12 cellular contexts compared by ENCODE assay signal in genomic region chr2:10326151-10326616, GRCh38. TPM values are rescaled to one million over a fixed set of nuclear protein-coding genes. Genes with fewer than 3 reads are reported as not detected.
DNase-seq lines count a peak whose midpoint lies in the region; ATAC-seq and TF ChIP-seq lines count a peak whose summit lies in the region.
"Had no signal": no experiment of that assay in that cellular context is flagged by ENCODE, and none has a peak within 500 bp of the region (broad histone marks: within the 10 kb centered on the region; RNA-seq: fewer than 3 reads in every experiment).

No MANE protein-coding gene starts in this region.

- no peaks in the 10 kb centered on the region for H3K27me3 Mint-ChIP-seq in activated naive CD4-positive, alpha-beta T cell treated with anti-CD3 and anti-CD28 coated beads, Interleukin-2, amount 50 U/mL, for 24 hours
- no peaks in the 10 kb centered on the region for H3K27me3 Mint-ChIP-seq in T-cell
- H3K27me3 Mint-ChIP-seq: memory B cell had no signal

- peaks cover 3% of the 10 kb centered on the region for H3K36me3 Mint-ChIP-seq in activated naive CD4-positive, alpha-beta T cell treated with anti-CD3 and anti-CD28 coated beads, Interleukin-2, amount 50 U/mL, for 24 hours
- peaks cover 0 to 38% of the 10 kb centered on the region in 2 donors for H3K36me3 Mint-ChIP-seq in activated naive CD4-positive, alpha-beta T cell treated with anti-CD3 and anti-CD28 coated beads, Interleukin-2, amount 50 U/mL, for 72 hours
- peaks cover 21% of the 10 kb centered on the region for H3K36me3 Mint-ChIP-seq in T-cell

- 90% methylated on average over 3 of the region's 7 CpGs for WGBS in suprapubic skin

- H3K4me3 Mint-ChIP-seq in activated naive CD4-positive, alpha-beta T cell treated with anti-CD3 and anti-CD28 coated beads, Interleukin-2, amount 50 U/mL, for 24 hours, result no peak overlapping the region
- H3K4me3 Mint-ChIP-seq in T-cell, result peak overlapping the region in 1 of 3 donors; percentile 52
- H3K4me3 Mint-ChIP-seq: memory B cell had no signal

- no peak for ATAC-seq in activated naive CD4-positive, alpha-beta T cell treated with anti-CD3 and anti-CD28 coated beads, Interleukin-2, amount 50 U/mL, for 72 hours
- ATAC-seq in T-cell (replicated peaks in 1 of 4) (no peak), left lobe of liver (peak; percentile 3), HG02840 (IDR thresholded peaks at IDR 0.05; ENCODE audit: low FRiP score, unreplicated experiment) (no peak)

- no peak for DNase-seq in activated naive CD4-positive, alpha-beta T cell treated with anti-CD3 and anti-CD28 coated beads, Interleukin-2, amount 50 U/mL, for 72 hours (ENCODE audit: low spot score in 2 of 2)
- no peak for DNase-seq in T-cell
- no peak for DNase-seq in left lobe of liver (ENCODE audit: low spot score)
- DNase-seq in SIG-M5 (lab: John Stamatoyannopoulos, UW), result no peak
- no peak for DNase-seq in stimulated activated CD4-positive, alpha-beta T cell treated with anti-CD3 and anti-CD28 coated beads, Interleukin-15, amount 100 ng/mL, for 24 hours
- DNase-seq in suprapubic skin (ENCODE audit: low spot score in 2 of 2), result no peak
- DNase-seq: activated CD4-positive, alpha-beta T cell treated with anti-CD3 and anti-CD28 coated beads for 1 hour; effector memory CD4-positive, alpha-beta T cell had no signal

- no peak for TF ChIP-seq POLR2A in suprapubic skin (IDR thresholded peaks at IDR 0.05)

- no peaks in the 10 kb centered on the region for H3K27me3 ChIP-seq in suprapubic skin

- peaks cover 84% of the 10 kb centered on the region for H3K4me1 Mint-ChIP-seq in activated naive CD4-positive, alpha-beta T cell treated with anti-CD3 and anti-CD28 coated beads, Interleukin-2, amount 50 U/mL, for 24 hours
- peaks cover 82 to 90% (median 89%) of the 10 kb centered on the region in 3 donors for H3K4me1 Mint-ChIP-seq in T-cell

- TF ChIP-seq EP300 in suprapubic skin (IDR thresholded peaks at IDR 0.05), result no peak

- POLR2A ChIA-PET in T-cell (lab: Charles Lee), result no interaction called here

- no peaks in the 10 kb centered on the region for H3K36me3 ChIP-seq in suprapubic skin

- H3K27ac ChIP-seq in suprapubic skin, result no peak overlapping the region
- H3K27ac ChIP-seq: parathyroid adenoma had no signal

- TF ChIP-seq CTCF in suprapubic skin (IDR thresholded peaks at IDR 0.05), result no peak

- no peaks in the 10 kb centered on the region for H3K9me3 Mint-ChIP-seq in activated naive CD4-positive, alpha-beta T cell treated with anti-CD3 and anti-CD28 coated beads, Interleukin-2, amount 50 U/mL, for 24 hours
- H3K9me3 Mint-ChIP-seq in activated naive CD4-positive, alpha-beta T cell treated with anti-CD3 and anti-CD28 coated beads, Interleukin-2, amount 50 U/mL, for 72 hours, result no peaks in the 10 kb centered on the region
- H3K9me3 Mint-ChIP-seq in T-cell, result no peaks in the 10 kb centered on the region
- H3K9me3 Mint-ChIP-seq: memory B cell had no signal

- H3K4me3 ChIP-seq in suprapubic skin, result no peak overlapping the region

- H3K9me3 ChIP-seq in suprapubic skin, result no peaks in the 10 kb centered on the region

- CTCF ChIA-PET in T-cell (lab: Charles Lee), result interaction anchor here in 1 of 2 donors (1.0 kb wide), 1 partner anchor 21 kb away, joined by 3 read pairs; no protein-coding TSS in a partner anchor

- H3K27ac Mint-ChIP-seq in activated naive CD4-positive, alpha-beta T cell treated with anti-CD3 and anti-CD28 coated beads, Interleukin-2, amount 50 U/mL, for 24 hours, result peak overlapping the region; percentile 85
- peak overlapping the region in 1 of 2 donors; percentile 7 for H3K27ac Mint-ChIP-seq in activated naive CD4-positive, alpha-beta T cell treated with anti-CD3 and anti-CD28 coated beads, Interleukin-2, amount 50 U/mL, for 72 hours
- peak overlapping the region; percentile 91 to 99 for H3K27ac Mint-ChIP-seq in T-cell

- H3K4me1 ChIP-seq in suprapubic skin, result peaks cover 26% of the 10 kb centered on the region
- H3K4me1 ChIP-seq: parathyroid adenoma had no signal

RNA-seq across cellular contexts. Expression of gene HPCAL1, which starts 23.5 kb away (rescaled TPM):
- 10 to 100 TPM; 46.0 to 96.5 TPM for total RNA-seq in activated naive CD4-positive, alpha-beta T cell treated with anti-CD3 and anti-CD28 coated beads, Interleukin-2, amount 50 U/mL, for 72 hours
- total RNA-seq in T-cell (10 to 100 TPM; 39.5 to 87.3 (median 83.2) TPM), left lobe of liver (27.5 TPM), suprapubic skin (10 to 100 TPM; 27.7 to 40.7 (median 35.3) TPM)
